Comparison of ENCODE assay signal across 31 cellular contexts in genomic region chr3:26574766-26575165, GRCh38. TPM values are rescaled to one million over a fixed set of nuclear protein-coding genes. Genes with fewer than 3 reads are reported as not detected.
"Had no signal": no experiment of that assay in that cellular context is flagged by ENCODE, and none has a peak within 500 bp of the region (broad histone marks: within the 10 kb centered on the region; RNA-seq: fewer than 3 reads in every experiment).

No MANE protein-coding gene starts in this region.

- H3K4me1 ChIP-seq: gastrocnemius medialis, heart left ventricle, neural progenitor cell, parathyroid adenoma, prostate gland, right atrium auricular region, suprapubic skin, transverse colon, upper lobe of right lung, uterus had no signal

- DNase-seq: dorsolateral prefrontal cortex; effector CD4-positive, alpha-beta T cell; foreskin fibroblast; gastrocnemius medialis; heart left ventricle; kidney; mesenchymal stem cell; mucosa of descending colon; naive B cell; stimulated activated CD4-positive, alpha-beta T cell treated with anti-CD3 and anti-CD28 coated beads, Interleukin-12 subunit alpha, Interleukin-12 subunit beta, amount 100 ng/mL, for 4 hours; stimulated activated CD4-positive, alpha-beta T cell treated with anti-CD3 and anti-CD28 coated beads, Interleukin-1b, Interleukin-23, amount 100 ng/mL, for 48 hours; stimulated activated CD4-positive, alpha-beta T cell treated with anti-CD3 and anti-CD28 coated beads, Interleukin-4, amount 100 ng/mL, for 1 hour; stimulated activated CD8-positive, alpha-beta memory T cell treated with anti-CD3 and anti-CD28 coated beads, Interleukin-4, amount 100 ng/mL, for 48 hours; stimulated activated naive CD4-positive, alpha-beta T cell; stimulated activated naive CD8-positive, alpha-beta T cell treated with anti-CD3 and anti-CD28 coated beads, Interleukin-15, amount 100 ng/mL, for 72 hours; transverse colon; upper lobe of right lung; uterus had no signal

- H3K27me3 ChIP-seq: dorsolateral prefrontal cortex, gastrocnemius medialis, heart left ventricle, hepatocyte, neural progenitor cell, right atrium auricular region, suprapubic skin, transverse colon, upper lobe of right lung, uterus had no signal

- ATAC-seq: gastrocnemius medialis; heart left ventricle; left lobe of liver; mucosa of descending colon; natural killer cell treated with Interleukin-12 subunit alpha and Interleukin-12 subunit beta and Interleukin-15 and Interleukin-18, amount 100 ng/mL, for 72 hours; sciatic nerve; stimulated activated naive CD8-positive, alpha-beta T cell treated with anti-CD3 and anti-CD28 coated beads, Interleukin-15, amount 100 ng/mL, for 72 hours; upper lobe of right lung had no signal

- H3K27ac ChIP-seq: dorsolateral prefrontal cortex, gastrocnemius medialis, heart left ventricle, hepatocyte, neural progenitor cell, parathyroid adenoma, prostate gland, right atrium auricular region, suprapubic skin, transverse colon, upper lobe of right lung, uterus had no signal

- H3K4me2 ChIP-seq: hepatocyte, neural progenitor cell, smooth muscle cell had no signal

- H3K9ac ChIP-seq: neural progenitor cell, parathyroid adenoma had no signal

- H3K36me3 ChIP-seq: gastrocnemius medialis, heart left ventricle, neural progenitor cell, prostate gland, right atrium auricular region, suprapubic skin, transverse colon, upper lobe of right lung, uterus had no signal

- H3K9me3 ChIP-seq: gastrocnemius medialis, prostate gland, right atrium auricular region, suprapubic skin, transverse colon, upper lobe of right lung, uterus had no signal

- H3K4me3 ChIP-seq: dorsolateral prefrontal cortex, gastrocnemius medialis, heart left ventricle, hepatocyte, mucosa of descending colon, neural progenitor cell, prostate gland, right atrium auricular region, smooth muscle cell, suprapubic skin, transverse colon, upper lobe of right lung, uterus had no signal

- H2AFZ ChIP-seq: hepatocyte, neural progenitor cell, parathyroid adenoma had no signal

- H3K79me2 ChIP-seq: hepatocyte, parathyroid adenoma had no signal

RNA-seq across cellular contexts. Expression of gene LRRC3B, which starts 47.8 kb away (rescaled TPM):
- total RNA-seq: glomerular endothelial cell; left lobe of liver; lung microvascular endothelial cell; natural killer cell treated with Interleukin-12 subunit alpha and Interleukin-12 subunit beta and Interleukin-15 and Interleukin-18, amount 100 ng/mL, for 72 hours; osteoblast; smooth muscle cell; suprapubic skin had no signal
